28 cellular contexts compared by ENCODE assay signal in genomic region chr6:18530201-18530600, GRCh38.
"Had no signal": no experiment of that assay in that cellular context is flagged by ENCODE, and none has a peak within 500 bp of the region (broad histone marks: within the 10 kb centered on the region; RNA-seq: fewer than 3 reads in every experiment).

No MANE protein-coding gene starts in this region.

- H3K4me3 ChIP-seq: ascending aorta, cardiac muscle cell, PC-9 had no signal

- H3K9me3 ChIP-seq: ascending aorta, SK-N-SH had no signal

- H3K27me3 ChIP-seq: ascending aorta, cardiac muscle cell had no signal

- H3K36me3 ChIP-seq: ascending aorta, cardiac muscle cell had no signal

- H3K27ac Mint-ChIP-seq: activated CD4-positive, alpha-beta T cell treated with anti-CD3 and anti-CD28 coated beads for 36 hours; activated CD4-positive, alpha-beta T cell treated with anti-CD3 and anti-CD28 coated beads, Interleukin-2, amount 10 ng/mL, durations not matched to agents 7 days and 5 days; activated CD8-positive, alpha-beta T cell treated with anti-CD3 and anti-CD28 coated beads, Interleukin-2, amount 10 ng/mL, durations not matched to agents 7 days and 5 days; activated naive CD4-positive, alpha-beta T cell treated with anti-CD3 and anti-CD28 coated beads, Interleukin-2, amount 50 U/mL, for 24 hours; activated naive CD8-positive, alpha-beta T cell treated with anti-CD3 and anti-CD28 coated beads, Interleukin-2, amount 10 ng/mL, durations not matched to agents 7 days and 5 days; activated T-cell treated with anti-CD3 and anti-CD28 coated beads, Interleukin-2, amount 50 U/mL, for 24 hours; activated T-helper 2 cell treated with anti-CD3 and anti-CD28 coated beads, Interferon-gamma antibody, Interleukin-2, Interleukin-4, amounts not matched to agents 10 μg/mL and 5 μg/mL and 100 μg/mL, durations not matched to agents 14 hours and 24 hours and 36 hours; T-helper 1 cell treated with Interleukin-12 subunit alpha and Interleukin-12 subunit beta and Interleukin-4 antibody, amounts not matched to agents 30 μg/mL and 1 μg/mL, for 36 hours; T-helper 2 cell treated with Interferon-gamma antibody and Interleukin-4, amounts not matched to agents 5 μg/mL and 100 μg/mL, for 36 hours; WTC11 had no signal

- H3K9me3 Mint-ChIP-seq: activated CD4-positive, alpha-beta T cell treated with anti-CD3 and anti-CD28 coated beads, Interleukin-2, amount 10 ng/mL, durations not matched to agents 7 days and 5 days; activated naive CD4-positive, alpha-beta T cell treated with anti-CD3 and anti-CD28 coated beads, Interleukin-2, amount 50 U/mL, for 24 hours; activated naive CD8-positive, alpha-beta T cell treated with anti-CD3 and anti-CD28 coated beads, Interleukin-2, amount 10 ng/mL, durations not matched to agents 7 days and 5 days; activated T-cell treated with anti-CD3 and anti-CD28 coated beads, Interleukin-2, amount 50 U/mL, for 24 hours; activated T-helper 2 cell treated with anti-CD3 and anti-CD28 coated beads, Interferon-gamma antibody, Interleukin-2, Interleukin-4, amounts not matched to agents 10 μg/mL and 5 μg/mL and 100 μg/mL, durations not matched to agents 14 hours and 24 hours and 36 hours; central memory CD8-positive, alpha-beta T cell; T-helper 1 cell treated with Interleukin-12 subunit alpha and Interleukin-12 subunit beta and Interleukin-4 antibody, amounts not matched to agents 30 μg/mL and 1 μg/mL, for 36 hours; T-helper 2 cell treated with Interferon-gamma antibody and Interleukin-4, amounts not matched to agents 5 μg/mL and 100 μg/mL, for 36 hours; WTC11 had no signal

- H3K4me3 Mint-ChIP-seq: activated CD4-positive, alpha-beta T cell treated with anti-CD3 and anti-CD28 coated beads for 36 hours; activated CD4-positive, alpha-beta T cell treated with anti-CD3 and anti-CD28 coated beads, Interleukin-2, amount 10 ng/mL, durations not matched to agents 7 days and 5 days; activated CD8-positive, alpha-beta T cell treated with anti-CD3 and anti-CD28 coated beads, Interleukin-2, amount 10 ng/mL, durations not matched to agents 7 days and 5 days; activated naive CD4-positive, alpha-beta T cell treated with anti-CD3 and anti-CD28 coated beads, Interleukin-2, amount 50 U/mL, for 24 hours; activated naive CD8-positive, alpha-beta T cell treated with anti-CD3 and anti-CD28 coated beads, Interleukin-2, amount 10 ng/mL, durations not matched to agents 7 days and 5 days; activated T-cell treated with anti-CD3 and anti-CD28 coated beads, Interleukin-2, amount 50 U/mL, for 24 hours; central memory CD8-positive, alpha-beta T cell; T-helper 1 cell treated with Interleukin-12 subunit alpha and Interleukin-12 subunit beta and Interleukin-4 antibody, amounts not matched to agents 30 μg/mL and 1 μg/mL, for 36 hours; T-helper 2 cell treated with Interferon-gamma antibody and Interleukin-4, amounts not matched to agents 5 μg/mL and 100 μg/mL, for 36 hours; WTC11 had no signal

- H3K4me1 Mint-ChIP-seq: activated CD4-positive, alpha-beta T cell treated with anti-CD3 and anti-CD28 coated beads for 36 hours; activated CD4-positive, alpha-beta T cell treated with anti-CD3 and anti-CD28 coated beads, Interleukin-2, amount 10 ng/mL, durations not matched to agents 7 days and 5 days; activated naive CD4-positive, alpha-beta T cell treated with anti-CD3 and anti-CD28 coated beads, Interleukin-2, amount 50 U/mL, for 24 hours; activated naive CD8-positive, alpha-beta T cell treated with anti-CD3 and anti-CD28 coated beads, Interleukin-2, amount 10 ng/mL, durations not matched to agents 7 days and 5 days; central memory CD8-positive, alpha-beta T cell had no signal

- H3K27ac ChIP-seq: ascending aorta, cardiac muscle cell, PC-9 had no signal

- H3K36me3 Mint-ChIP-seq: activated naive CD4-positive, alpha-beta T cell treated with anti-CD3 and anti-CD28 coated beads, Interleukin-2, amount 50 U/mL, for 24 hours; activated naive CD8-positive, alpha-beta T cell treated with anti-CD3 and anti-CD28 coated beads, Interleukin-2, amount 10 ng/mL, durations not matched to agents 7 days and 5 days; WTC11 had no signal

- H3K4me1 ChIP-seq: ascending aorta had no signal

- DNase-seq: activated CD4-positive, alpha-beta T cell treated with anti-CD3 and anti-CD28 coated beads for 36 hours; activated CD4-positive, alpha-beta T cell treated with anti-CD3 and anti-CD28 coated beads, Interleukin-2, amount 10 ng/mL, durations not matched to agents 7 days and 5 days; activated CD4-positive, alpha-beta T cell treated with anti-CD3 and anti-CD28 coated beads, Interleukin-2, amount 50 U/mL, for 48 hours; activated CD8-positive, alpha-beta T cell treated with anti-CD3 and anti-CD28 coated beads, Interleukin-2, amount 10 ng/mL, durations not matched to agents 7 days and 5 days; activated gamma-delta T cell; activated naive CD4-positive, alpha-beta T cell treated with Interleukin-2 at 50 U/mL for 16 hours; activated naive CD8-positive, alpha-beta T cell treated with anti-CD3 and anti-CD28 coated beads, Interleukin-2, amount 10 ng/mL, durations not matched to agents 7 days and 5 days; activated T-cell treated with anti-CD3 and anti-CD28 coated beads, Interleukin-2, amount 50 U/mL, for 24 hours; amygdala; NCI-H1105; NCI-H1417 treated with DMSO at 0.1 percent for 48 hours; NCI-H187 treated with DMSO at 0.1 percent for 48 hours; NCI-H2081; NCI-H2171 treated with DMSO at 0.1 percent for 48 hours; NCI-H2227 treated with DMSO at 0.1 percent for 48 hours; NCI-H524 treated with DMSO at 0.1 percent for 48 hours; NCI-H748 treated with DMSO at 0.1 percent for 48 hours; PC-9; Right ventricle myocardium superior; SK-N-SH had no signal
